In the genomic region with DNA sequence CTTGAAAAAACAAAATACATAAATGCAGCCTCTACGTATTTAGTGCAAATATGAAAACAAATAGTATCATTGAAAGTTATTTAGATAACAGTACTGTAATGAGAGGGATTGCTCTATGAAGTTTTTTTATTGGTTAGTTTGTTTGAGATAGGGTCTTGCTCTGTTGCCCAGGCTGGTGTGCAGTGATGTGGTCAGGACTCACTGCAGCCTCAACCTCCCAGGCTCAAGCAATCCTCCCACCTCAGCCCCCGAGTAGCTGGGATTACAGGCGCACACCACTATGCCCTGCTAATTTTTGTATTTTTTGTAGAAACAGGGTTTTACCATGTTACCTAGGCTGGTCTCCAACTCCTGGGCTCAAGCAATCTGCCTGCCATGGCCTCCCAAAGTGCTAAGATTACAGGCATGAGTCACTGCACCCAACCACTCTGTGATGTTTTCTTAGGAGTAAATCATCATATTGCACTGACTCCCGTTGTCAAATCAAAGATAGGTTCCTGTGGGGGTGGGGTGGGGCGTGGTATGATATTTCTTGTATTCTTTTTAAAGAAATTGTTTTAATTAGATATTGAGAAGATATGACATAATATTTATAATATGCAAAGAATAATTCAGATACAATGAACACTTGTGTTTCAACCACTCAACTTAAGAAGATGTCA, we compare ENCODE assay signal across 20 cellular contexts.
DNase-seq lines count a peak whose midpoint lies in the region; TF ChIP-seq lines count a peak whose summit lies in the region.
"Had no signal": no experiment of that assay in that cellular context is flagged by ENCODE, and none has a peak within 500 bp of the region (broad histone marks: within the 10 kb centered on the region; RNA-seq: fewer than 3 reads in every experiment).

No MANE protein-coding gene starts in this region.

- CTCF ChIA-PET in RWPE1 (lab: Yijun Ruan, JAX): no interaction called here

- no peak overlapping the region for H3K27ac ChIP-seq in RWPE1
- H3K27ac ChIP-seq: epithelial cell of prostate, KMS-11, Peyer's patch, WERI-Rb-1 had no signal

- DNase-seq in AG10803 (ENCODE audit: low read depth) (peak; percentile 12), HCEC 1CT (peak; percentile 43), RWPE1 (ENCODE audit: low spot score) (peak; percentile 33), fibroblast of pulmonary artery (ENCODE audit: low read depth) (peak; percentile 67), middle frontal gyrus (ENCODE audit: extremely low spot score, low spot score) (no peak), GF-D8 (lab: John Stamatoyannopoulos, UW) (no peak), DMS153 (lab: John Stamatoyannopoulos, UW) (no peak), NOMO-1 (lab: John Stamatoyannopoulos, UW; ENCODE audit: unreplicated experiment in 2 of 2) (no peak)
- DNase-seq: activated naive CD4-positive, alpha-beta T cell treated with Interleukin-2 at 50 U/mL for 16 hours; cerebellar nuclear complex; DMS 273 treated with DMSO at 0.1 percent for 48 hours; NCI-H146; NCI-H526; Peyer's patch; stimulated activated naive CD4-positive, alpha-beta T cell; trophoblast cell; WERI-Rb-1 had no signal

- POLR2A ChIA-PET in RWPE1 (lab: Yijun Ruan, JAX; ENCODE audit: low non-redundant PET): no interaction called here

- TF ChIP-seq CTCF in AG10803 (conservative IDR thresholded peaks at IDR 0.05; ENCODE audit: low read length): no peak
- TF ChIP-seq CTCF in RWPE1 (conservative IDR thresholded peaks at IDR 0.05; ENCODE audit: low read depth): no peak
- TF ChIP-seq CTCF in fibroblast of pulmonary artery (IDR thresholded peaks at IDR 0.05; ENCODE audit: low read length, missing control alignments): no peak

- H3K4me3 ChIP-seq in AG10803 (ENCODE audit: low read length) (no peak overlapping the region), fibroblast of pulmonary artery (replicated peaks; ENCODE audit: low read depth, low read length) (no peak overlapping the region)
- H3K4me3 ChIP-seq: Peyer's patch, smooth muscle cell had no signal

Comparison
In these comparisons a context has a peak if more than half of its experiments do, and no peak if none do; other contexts are left out.
1. DNase-seq: peak in AG10803 (single experiment), HCEC 1CT (single experiment), RWPE1 (single experiment) and fibroblast of pulmonary artery (single experiment); none in middle frontal gyrus (single experiment), GF-D8 (single experiment), DMS153 (single experiment) and NOMO-1 (0 of 2).